Comparison of ENCODE assay signal across 1 cellular context in genomic region chr1:179953974-179954493, GRCh38.
TF ChIP-seq lines count a peak whose summit lies in the region.

No MANE protein-coding gene starts in this region.

TF ChIP-seq in HEK293, 187 proteins besides CTCF, POLR2A, EP300 and RAD21 (continued from another document):
- TF ChIP-seq HOXD13 (CRISPR knock-in tag; IDR thresholded peaks at IDR 0.05; ENCODE audit: borderline replicate concordance), result no peak
- peak; percentile 65; the same call in 1 of the 2 replicates for TF ChIP-seq PRDM1 (tag by site-specific recombination; IDR thresholded peaks at IDR 0.05)
- peak; percentile 99 for TF ChIP-seq ZNF677 (tag by site-specific recombination; IDR thresholded peaks at IDR 0.05)
- peak; percentile 12; the same call in 1 of the 2 replicates for TF ChIP-seq WT1 (tag by site-specific recombination; IDR thresholded peaks at IDR 0.05)
- no peak for TF ChIP-seq ZNF549 (tag by site-specific recombination; IDR thresholded peaks at IDR 0.05)
- peak; percentile 44; the same call in 1 of the 2 replicates for TF ChIP-seq ZBTB21 (tag by site-specific recombination; IDR thresholded peaks at IDR 0.05)
- 0 out of 2 replicates have a peak, but pooled peaks have one; percentile 84 for TF ChIP-seq TRIM28 (IDR thresholded peaks at IDR 0.05; ENCODE audit: borderline replicate concordance, low read length)
- no peak for TF ChIP-seq ZNF23 (tag by site-specific recombination; IDR thresholded peaks at IDR 0.05; ENCODE audit: borderline replicate concordance)
- no peak for TF ChIP-seq ZBTB6 (tag by site-specific recombination; IDR thresholded peaks at IDR 0.05)
- TF ChIP-seq INSM2 (tag by site-specific recombination; IDR thresholded peaks at IDR 0.05), result 0 out of 2 replicates have a peak, but pooled peaks have one; percentile 35
- TF ChIP-seq RBAK (tag by site-specific recombination; IDR thresholded peaks at IDR 0.05), result no peak
- 0 out of 2 replicates have a peak, but pooled peaks have one; percentile 19 for TF ChIP-seq ZNF513 (tag by site-specific recombination; IDR thresholded peaks at IDR 0.05)
- no peak for TF ChIP-seq ZNF626 (tag by site-specific recombination; IDR thresholded peaks at IDR 0.05)
- TF ChIP-seq KLF16 (tag by site-specific recombination; IDR thresholded peaks at IDR 0.05), result 0 out of 2 replicates have a peak, but pooled peaks have one; percentile 42
- TF ChIP-seq ZSCAN30 (tag by site-specific recombination; IDR thresholded peaks at IDR 0.05), result 0 out of 2 replicates have a peak, but pooled peaks have one; percentile 5
- peak; percentile 63; the same call in 1 of the 2 replicates for TF ChIP-seq ZFP69B (tag by site-specific recombination; IDR thresholded peaks at IDR 0.05)
- 0 out of 2 replicates have a peak, but pooled peaks have one; percentile 41 for TF ChIP-seq EGR2 (tag by site-specific recombination; IDR thresholded peaks at IDR 0.05; ENCODE audit: low read depth)
- 0 out of 2 replicates have a peak, but pooled peaks have one; percentile 67 for TF ChIP-seq ZSCAN23 (tag by site-specific recombination; IDR thresholded peaks at IDR 0.05)
- TF ChIP-seq ZNF585B (tag by site-specific recombination; IDR thresholded peaks at IDR 0.05), result no peak
- TF ChIP-seq ZBTB11 (tag by site-specific recombination; conservative IDR thresholded peaks at IDR 0.05; ENCODE audit: low read depth), result peak; percentile 66
- 0 out of 2 replicates have a peak, but pooled peaks have one; percentile 8 for TF ChIP-seq ZNF341 (tag by site-specific recombination; IDR thresholded peaks at IDR 0.05; ENCODE audit: low read depth)
- TF ChIP-seq ZFHX2 (tag by site-specific recombination; conservative IDR thresholded peaks at IDR 0.05), result peak; percentile 62
- no peak for TF ChIP-seq ZNF112 (tag by site-specific recombination; IDR thresholded peaks at IDR 0.05)
- TF ChIP-seq ZNF132 (tag by site-specific recombination; IDR thresholded peaks at IDR 0.05; ENCODE audit: borderline replicate concordance), result no peak
